ENCODE assay signal across 8 cellular contexts in genomic region chr19:42132851-42133528, GRCh38. TPM values are rescaled to one million over a fixed set of nuclear protein-coding genes. Genes with fewer than 3 reads are reported as not detected.
DNase-seq lines count a peak whose midpoint lies in the region; ATAC-seq and TF ChIP-seq lines count a peak whose summit lies in the region.

No MANE protein-coding gene starts in this region.

- H2AFZ ChIP-seq in neural progenitor cell (replicated peaks): no peak overlapping the region

- ATAC-seq in foreskin keratinocyte: peak; percentile 30

- H3K9ac ChIP-seq in neural progenitor cell (no peak overlapping the region), subcutaneous abdominal adipose tissue (ENCODE audit: low read length in 5 of 5) (peak overlapping the region in 2 of 5 donors; percentile 35 to 54)

- peaks cover under 1% of the 10 kb centered on the region for H3K9me3 Mint-ChIP-seq in neural progenitor cell

- H3K36me3 ChIP-seq in Peyer's patch: no peaks in the 10 kb centered on the region
- no peaks in the 10 kb centered on the region for H3K36me3 ChIP-seq in neural progenitor cell
- no peaks in the 10 kb centered on the region for H3K36me3 ChIP-seq in subcutaneous abdominal adipose tissue (ENCODE audit: control insufficient read depth in 5 of 5, insufficient read depth in 5 of 5, low read length in 5 of 5)

- H3K9me3 ChIP-seq in Peyer's patch (no peaks in the 10 kb centered on the region), neural progenitor cell (ENCODE audit: low read depth) (no peaks in the 10 kb centered on the region), subcutaneous abdominal adipose tissue (ENCODE audit: control insufficient read depth in 5 of 5, low read length in 5 of 5) (no peaks in the 10 kb centered on the region)

- TF ChIP-seq POLR2A in Peyer's patch (IDR thresholded peaks at IDR 0.05): no peak

- H3K27ac ChIP-seq in Peyer's patch: peak overlapping the region in 3 of 4 donors; percentile 56 to 88 (median 65)
- no peak overlapping the region for H3K27ac ChIP-seq in foreskin keratinocyte
- H3K27ac ChIP-seq in neural progenitor cell: no peak overlapping the region
- H3K27ac ChIP-seq in subcutaneous abdominal adipose tissue (ENCODE audit: low read depth, low read length): no peak overlapping the region

- no peaks in the 10 kb centered on the region for H3K79me2 ChIP-seq in neural progenitor cell (ENCODE audit: low read depth)

- TF ChIP-seq CTCF in Peyer's patch (IDR thresholded peaks at IDR 0.05) (peak; percentile 94 to 99 (median 95)), foreskin keratinocyte (conservative IDR thresholded peaks at IDR 0.05) (peak; percentile 98), neural progenitor cell (IDR thresholded peaks at IDR 0.05) (peak; percentile 94)

- H3K27me3 ChIP-seq in Peyer's patch: no peaks in the 10 kb centered on the region
- H3K27me3 ChIP-seq in foreskin keratinocyte: no peaks in the 10 kb centered on the region
- peaks cover 67% of the 10 kb centered on the region for H3K27me3 ChIP-seq in neural progenitor cell
- peaks cover 17 to 43% (median 33%) of the 10 kb centered on the region in 5 donors for H3K27me3 ChIP-seq in subcutaneous abdominal adipose tissue (ENCODE audit: control insufficient read depth in 5 of 5, insufficient read depth in 4 of 5, low read length in 5 of 5)

- peak; percentile 60 for DNase-seq in NK-92 treated with Interleukin-12 subunit alpha and Interleukin-12 subunit beta, amount 100 ng/mL, for 24 hours (lab: John Stamatoyannopoulos, UW)
- DNase-seq in NK-92 (lab: John Stamatoyannopoulos, UW; ENCODE audit: unreplicated experiment): no peak
- DNase-seq in Peyer's patch: peak; percentile 84 to 92 (median 89)
- DNase-seq in activated T-helper 1 cell treated with anti-CD3 and anti-CD28 coated beads, Interleukin-2, amount 50 U/mL, for 16 hours (ENCODE audit: low read depth in 1 of 2, low spot score in 1 of 2): peak; percentile 68 to 83
- peak in 1 of 2 donors; percentile 81 for DNase-seq in foreskin keratinocyte
- DNase-seq in neural progenitor cell (ENCODE audit: low spot score): peak; percentile 87

- peaks cover 4% of the 10 kb centered on the region for H3F3A ChIP-seq in neural progenitor cell (ENCODE audit: low read depth)

- H3K4me1 ChIP-seq in Peyer's patch: peaks cover 4 to 18% (median 6%) of the 10 kb centered on the region in 4 donors
- peaks cover 4% of the 10 kb centered on the region for H3K4me1 ChIP-seq in foreskin keratinocyte
- peaks cover 13% of the 10 kb centered on the region for H3K4me1 ChIP-seq in neural progenitor cell
- H3K4me1 ChIP-seq in subcutaneous abdominal adipose tissue (ENCODE audit: control insufficient read depth in 5 of 5, insufficient read depth in 5 of 5, low read length in 5 of 5): peaks cover 2 to 41% (median 29%) of the 10 kb centered on the region in 5 donors

- H3K4me3 ChIP-seq in Peyer's patch: peak overlapping the region; percentile 41 to 56 (median 43)
- H3K4me3 ChIP-seq in neural progenitor cell: peak overlapping the region; percentile 44
- H3K4me3 ChIP-seq in subcutaneous abdominal adipose tissue (ENCODE audit: low read depth in 1 of 5, low read length in 5 of 5): peak overlapping the region; percentile 18 to 53 (median 46)

- TF ChIP-seq EP300 in Ishikawa (IDR thresholded peaks at IDR 0.05; ENCODE audit: borderline replicate concordance): no peak

- H3K4me2 ChIP-seq in neural progenitor cell: peak overlapping the region; percentile 81

- H4K20me1 ChIP-seq in neural progenitor cell (ENCODE audit: low read depth): no peaks in the 10 kb centered on the region

- peak; percentile 92 for TF ChIP-seq RAD21 in Ishikawa (IDR thresholded peaks at IDR 0.05; ENCODE audit: low read depth)

- peak overlapping the region; percentile 31 for H3K27ac Mint-ChIP-seq in neural progenitor cell

- peaks cover 40% of the 10 kb centered on the region for H3K27me3 Mint-ChIP-seq in neural progenitor cell (ENCODE audit: insufficient read depth, low read depth)

- H3K4me3 Mint-ChIP-seq in neural progenitor cell: no peak overlapping the region

- H3K36me3 Mint-ChIP-seq in neural progenitor cell: no peaks in the 10 kb centered on the region

- peaks cover 18% of the 10 kb centered on the region for H3K4me1 Mint-ChIP-seq in neural progenitor cell

TF ChIP-seq in Ishikawa, 13 proteins besides CTCF, POLR2A, EP300 and RAD21:
- TF ChIP-seq ZBTB7A (IDR thresholded peaks at IDR 0.05; ENCODE audit: low read depth) (peak; percentile 75), FOXM1 (IDR thresholded peaks at IDR 0.05; ENCODE audit: borderline replicate concordance, low read depth) (no peak), REST (IDR thresholded peaks at IDR 0.05; ENCODE audit: low read depth) (0 out of 2 replicates have a peak, but pooled peaks have one; percentile 17), USF1 (IDR thresholded peaks at IDR 0.05) (no peak), TAF1 (IDR thresholded peaks at IDR 0.05; ENCODE audit: low read depth) (no peak), YY1 (IDR thresholded peaks at IDR 0.05; ENCODE audit: low read depth) (no peak), EGR1 (IDR thresholded peaks at IDR 0.05) (no peak), CREB1 (IDR thresholded peaks at IDR 0.05; ENCODE audit: low read depth) (no peak), TCF12 (IDR thresholded peaks at IDR 0.05; ENCODE audit: low read depth) (peak; percentile 52; the same call in 1 of the 2 replicates), MAX (IDR thresholded peaks at IDR 0.05) (peak; percentile 33; the same call in 1 of the 2 replicates), CEBPB (IDR thresholded peaks at IDR 0.05) (no peak), NFIC (IDR thresholded peaks at IDR 0.05) (0 out of 2 replicates have a peak, but pooled peaks have one; percentile 7)

RNA-seq across cellular contexts. Expression of gene POU2F2, which starts 0.7 kb away (rescaled TPM):
- total RNA-seq in Peyer's patch (10 to 100 TPM in 1 of 4 donors, 1 to 10 TPM in 2, under 1 TPM in 1; 0.88 to 30.5 (median 3.2) TPM), foreskin keratinocyte (34.4 and 37.3 TPM in 2 replicates), neural progenitor cell (ENCODE audit: low replicate concordance) (0.31 and 0.69 TPM in 2 replicates)
- polyA plus RNA-seq in foreskin keratinocyte: 49.6 and 59.3 TPM in 2 replicates

RNA-seq across cellular contexts. Expression of gene ZNF574, which starts 57.0 kb away (rescaled TPM):
- 10 to 100 TPM; 11.0 to 24.2 (median 17.0) TPM for total RNA-seq in Peyer's patch
- 16.0 and 17.7 TPM in 2 replicates for total RNA-seq in foreskin keratinocyte
- polyA plus RNA-seq in foreskin keratinocyte: 11.9 and 12.0 TPM in 2 replicates
- total RNA-seq in neural progenitor cell (ENCODE audit: low replicate concordance): 13.4 and 35.6 TPM in 2 replicates

Comparison
In these comparisons a context has a peak if more than half of its experiments do, and no peak if none do; other contexts are left out.
1. H3K27ac ChIP-seq: peak in Peyer's patch (3 of 4); none in foreskin keratinocyte (single experiment), neural progenitor cell (single experiment) and subcutaneous abdominal adipose tissue (single experiment).
2. Peak in every context shown above with its lines, with median percentiles within 50 percentile points of each other: H3K4me3 ChIP-seq and CTCF ChIP-seq.